16 cellular contexts compared by ENCODE assay signal in the genomic region with DNA sequence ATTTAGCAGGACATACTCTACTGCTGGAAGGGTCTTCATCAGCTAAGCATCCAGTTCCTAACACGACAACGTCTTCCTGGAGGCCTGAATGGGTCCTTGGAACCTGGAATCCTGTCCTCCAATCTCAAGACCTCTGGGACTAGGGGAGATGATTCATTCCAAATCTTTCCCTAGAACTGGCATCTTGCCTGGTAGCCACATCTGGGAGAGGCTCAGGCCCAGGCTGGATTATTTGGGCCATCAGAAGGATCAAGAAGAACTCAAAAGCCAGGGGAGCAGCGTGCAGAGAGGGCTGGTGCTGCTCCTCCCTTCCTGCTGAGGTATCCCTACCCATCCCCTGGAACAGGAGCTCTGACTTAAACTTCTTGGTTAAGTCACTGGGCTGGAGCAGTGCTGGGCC. TPM values are rescaled to one million over a fixed set of nuclear protein-coding genes. Genes with fewer than 3 reads are reported as not detected.
DNase-seq lines count a peak whose midpoint lies in the region; ATAC-seq and TF ChIP-seq lines count a peak whose summit lies in the region.
"Had no signal": no experiment of that assay in that cellular context is flagged by ENCODE, and none has a peak within 500 bp of the region (broad histone marks: within the 10 kb centered on the region; RNA-seq: fewer than 3 reads in every experiment).

No MANE protein-coding gene starts in this region.

- CTCF ChIA-PET in activated CD8-positive, alpha-beta T cell treated with anti-CD3 and anti-CD28 coated beads, Interleukin-2, amount 10 ng/mL, durations not matched to agents 7 days and 5 days (lab: Charles Lee), result interaction anchor here (3.0 to 3.4 kb wide), 2 partner anchors 10 to 41 kb away, joined by 11 to 18 read pairs; no protein-coding TSS in a partner anchor
- CTCF ChIA-PET in CD4-positive, alpha-beta memory T cell (lab: Charles Lee; ENCODE audit: partially characterized antibody), result interaction anchor here (1.2 kb wide), 1 partner anchor 10 kb away, joined by 6 read pairs; no protein-coding TSS in a partner anchor

- H3K4me3 Mint-ChIP-seq in activated CD8-positive, alpha-beta T cell treated with anti-CD3 and anti-CD28 coated beads, Interleukin-2, amount 10 ng/mL, durations not matched to agents 7 days and 5 days, result no peak overlapping the region
- peak overlapping the region in 1 of 8 donors; percentile 15 for H3K4me3 Mint-ChIP-seq in CD4-positive, alpha-beta memory T cell
- H3K4me3 Mint-ChIP-seq: activated naive CD8-positive, alpha-beta T cell had no signal

- DNase-seq in DMS 273 (lab: John Stamatoyannopoulos, UW; ENCODE audit: unreplicated experiment) (peak; percentile 62), DMS 273 treated with DMSO at 0.1 percent for 48 hours (lab: John Stamatoyannopoulos, UW) (no peak), amniotic stem cell (lab: John Stamatoyannopoulos, UW) (peak; percentile 39), fibroblast of villous mesenchyme (ENCODE audit: low read depth) (peak; percentile 77), tibial artery (no peak)
- DNase-seq in activated CD8-positive, alpha-beta T cell treated with anti-CD3 and anti-CD28 coated beads, Interleukin-2, amount 10 ng/mL, durations not matched to agents 7 days and 5 days, result no peak
- DNase-seq in CD4-positive, alpha-beta memory T cell, result no peak
- DNase-seq: activated T-cell treated with anti-CD3 and anti-CD28 coated beads for 4 hours; cerebellar nuclear complex; naive thymus-derived CD8-positive, alpha-beta T cell; transverse colon had no signal

- peaks cover 50% of the 10 kb centered on the region for H3K27me3 Mint-ChIP-seq in activated CD8-positive, alpha-beta T cell treated with anti-CD3 and anti-CD28 coated beads, Interleukin-2, amount 10 ng/mL, durations not matched to agents 7 days and 5 days (ENCODE audit: low read depth)
- H3K27me3 Mint-ChIP-seq in CD4-positive, alpha-beta memory T cell, result peaks cover 36 to 39% of the 10 kb centered on the region in 2 donors

- no peaks in the 10 kb centered on the region for H3K27me3 ChIP-seq in tibial artery
- no peaks in the 10 kb centered on the region for H3K27me3 ChIP-seq in CD4-positive, alpha-beta memory T cell (ENCODE audit: insufficient read depth, low read length)

- H3K4me1 Mint-ChIP-seq in activated CD8-positive, alpha-beta T cell treated with anti-CD3 and anti-CD28 coated beads, Interleukin-2, amount 10 ng/mL, durations not matched to agents 7 days and 5 days (ENCODE audit: low read depth), result peaks cover 32% of the 10 kb centered on the region
- peaks cover 5 to 19% (median 10%) of the 10 kb centered on the region in 4 donors for H3K4me1 Mint-ChIP-seq in CD4-positive, alpha-beta memory T cell

- ATAC-seq in activated CD8-positive, alpha-beta T cell treated with anti-CD3 and anti-CD28 coated beads, Interleukin-2, amount 10 ng/mL, durations not matched to agents 7 days and 5 days, result no peak
- no peak for ATAC-seq in HG02870 (IDR thresholded peaks at IDR 0.05; ENCODE audit: unreplicated experiment)
- ATAC-seq: naive thymus-derived CD8-positive, alpha-beta T cell had no signal

- no peak for TF ChIP-seq CTCF in fibroblast of villous mesenchyme (IDR thresholded peaks at IDR 0.05; ENCODE audit: insufficient read depth, low read depth, low read length)
- no peak for TF ChIP-seq CTCF in tibial artery (IDR thresholded peaks at IDR 0.05)

- no peaks in the 10 kb centered on the region for H3K36me3 ChIP-seq in tibial artery
- H3K36me3 ChIP-seq in CD4-positive, alpha-beta memory T cell (ENCODE audit: insufficient read depth, low read length), result no peaks in the 10 kb centered on the region
- H3K36me3 ChIP-seq: transverse colon had no signal

- H3K4me3 ChIP-seq in fibroblast of villous mesenchyme (ENCODE audit: low read depth, low read length) (no peak overlapping the region), tibial artery (no peak overlapping the region)
- no peak overlapping the region for H3K4me3 ChIP-seq in CD4-positive, alpha-beta memory T cell (ENCODE audit: low read length in 2 of 2)
- H3K4me3 ChIP-seq: transverse colon had no signal

- no peaks in the 10 kb centered on the region for H3K9me3 ChIP-seq in tibial artery
- no peaks in the 10 kb centered on the region for H3K9me3 ChIP-seq in CD4-positive, alpha-beta memory T cell (ENCODE audit: control insufficient read depth in 1 of 2, low read length in 2 of 2)
- H3K9me3 ChIP-seq: transverse colon had no signal

- POLR2A ChIA-PET in activated CD8-positive, alpha-beta T cell treated with anti-CD3 and anti-CD28 coated beads, Interleukin-2, amount 10 ng/mL, durations not matched to agents 7 days and 5 days (lab: Charles Lee), result no interaction called here
- POLR2A ChIA-PET in CD4-positive, alpha-beta memory T cell (lab: Charles Lee; ENCODE audit: partially characterized antibody), result no interaction called here

- peak overlapping the region; percentile 96 to 99 for H3K27ac ChIP-seq in tibial artery
- no peak overlapping the region for H3K27ac ChIP-seq in CD4-positive, alpha-beta memory T cell (ENCODE audit: low read depth, low read length)
- H3K27ac ChIP-seq: 22Rv1, HL-60, transverse colon had no signal

- no peaks in the 10 kb centered on the region for H3K9me3 Mint-ChIP-seq in activated CD8-positive, alpha-beta T cell treated with anti-CD3 and anti-CD28 coated beads, Interleukin-2, amount 10 ng/mL, durations not matched to agents 7 days and 5 days (ENCODE audit: insufficient read depth)
- no peaks in the 10 kb centered on the region for H3K9me3 Mint-ChIP-seq in CD4-positive, alpha-beta memory T cell
- H3K9me3 Mint-ChIP-seq: naive thymus-derived CD8-positive, alpha-beta T cell had no signal

- peaks cover 0 to 40% (median 24%) of the 10 kb centered on the region in 4 donors for H3K4me1 ChIP-seq in tibial artery
- peaks cover 7% of the 10 kb centered on the region for H3K4me1 ChIP-seq in CD4-positive, alpha-beta memory T cell (ENCODE audit: insufficient read depth, low read length)

- H3K36me3 Mint-ChIP-seq in activated CD8-positive, alpha-beta T cell treated with anti-CD3 and anti-CD28 coated beads, Interleukin-2, amount 10 ng/mL, durations not matched to agents 7 days and 5 days (ENCODE audit: low read depth), result peaks cover 5% of the 10 kb centered on the region
- no peaks in the 10 kb centered on the region for H3K36me3 Mint-ChIP-seq in CD4-positive, alpha-beta memory T cell
- H3K36me3 Mint-ChIP-seq: activated naive CD8-positive, alpha-beta T cell had no signal

- no peak overlapping the region for H3K27ac Mint-ChIP-seq in activated CD8-positive, alpha-beta T cell treated with anti-CD3 and anti-CD28 coated beads, Interleukin-2, amount 10 ng/mL, durations not matched to agents 7 days and 5 days
- no peak overlapping the region for H3K27ac Mint-ChIP-seq in CD4-positive, alpha-beta memory T cell
- H3K27ac Mint-ChIP-seq: activated naive CD8-positive, alpha-beta T cell; naive thymus-derived CD8-positive, alpha-beta T cell had no signal

- intact Hi-C loops in tibial artery (cut with DNase I; ENCODE audit: low total_unique reads), result no loop called here
- intact Hi-C loops in CD4-positive, alpha-beta memory T cell (cut with micrococcal nuclease), result no loop called here

RNA-seq across cellular contexts. Expression of a gene that starts 2.8 kb away (rescaled TPM):
- total RNA-seq in fibroblast of villous mesenchyme, result 65.1 and 70.0 TPM in 2 replicates
- 10 to 100 TPM; 17.3 to 18.7 TPM for total RNA-seq in activated CD8-positive, alpha-beta T cell treated with anti-CD3 and anti-CD28 coated beads, Interleukin-2, amount 10 ng/mL, durations not matched to agents 7 days and 5 days
- total RNA-seq in CD4-positive, alpha-beta memory T cell, result 1 to 10 TPM; 7.0 to 7.8 TPM
- 1 to 10 TPM in 1 of 2 donors, under 1 TPM in 1; 0.30 to 1.1 TPM for polyA plus RNA-seq in CD4-positive, alpha-beta memory T cell
- polyA plus RNA-seq: naive thymus-derived CD8-positive, alpha-beta T cell had no signal

RNA-seq across cellular contexts. Expression of a gene that starts 35.2 kb away (rescaled TPM):
- total RNA-seq in fibroblast of villous mesenchyme, result 931 and 941 TPM in 2 replicates
- total RNA-seq in activated CD8-positive, alpha-beta T cell treated with anti-CD3 and anti-CD28 coated beads, Interleukin-2, amount 10 ng/mL, durations not matched to agents 7 days and 5 days, result 10 to 100 TPM; 78.7 to 80.9 TPM
- 10 to 100 TPM; 34.2 to 36.0 TPM for total RNA-seq in CD4-positive, alpha-beta memory T cell
- 10 to 100 TPM; 74.6 to 79.3 TPM for polyA plus RNA-seq in CD4-positive, alpha-beta memory T cell

RNA-seq across cellular contexts. Expression of a gene that starts 50.2 kb away (rescaled TPM):
- total RNA-seq in fibroblast of villous mesenchyme, result under 0.01 TPM in 1 of 2 replicates, not detected in the other
- total RNA-seq in activated CD8-positive, alpha-beta T cell treated with anti-CD3 and anti-CD28 coated beads, Interleukin-2, amount 10 ng/mL, durations not matched to agents 7 days and 5 days, result not detected
- total RNA-seq in CD4-positive, alpha-beta memory T cell, result not detected
- polyA plus RNA-seq in CD4-positive, alpha-beta memory T cell, result not detected
- total RNA-seq: naive thymus-derived CD8-positive, alpha-beta T cell; T-helper 2 cell treated with Interferon-gamma antibody and Interleukin-4, amounts not matched to agents 100 ng/mL and 5 ng/mL, for 36 hours had no signal
- polyA plus RNA-seq: naive thymus-derived CD8-positive, alpha-beta T cell had no signal

Comparison
In these comparisons a context has a peak if more than half of its experiments do, and no peak if none do; other contexts are left out.
1. DNase-seq: peak in DMS 273 (single experiment), amniotic stem cell (single experiment) and fibroblast of villous mesenchyme (single experiment); none in DMS 273 treated with DMSO at 0.1 percent for 48 hours (single experiment), tibial artery (0 of 2), activated CD8-positive, alpha-beta T cell treated with anti-CD3 and anti-CD28 coated beads, Interleukin-2, amount 10 ng/mL, durations not matched to agents 7 days and 5 days (single experiment) and CD4-positive, alpha-beta memory T cell (0 of 5).
2. RNA of a gene that starts 35.2 kb away (total RNA-seq): 931 to 941 TPM in fibroblast of villous mesenchyme; 78.7 to 80.9 TPM in activated CD8-positive, alpha-beta T cell treated with anti-CD3 and anti-CD28 coated beads, Interleukin-2, amount 10 ng/mL, durations not matched to agents 7 days and 5 days and 34.2 to 36.0 TPM in CD4-positive, alpha-beta memory T cell; every median in the first group is over 10 times any median in the second.